In the genomic region with DNA sequence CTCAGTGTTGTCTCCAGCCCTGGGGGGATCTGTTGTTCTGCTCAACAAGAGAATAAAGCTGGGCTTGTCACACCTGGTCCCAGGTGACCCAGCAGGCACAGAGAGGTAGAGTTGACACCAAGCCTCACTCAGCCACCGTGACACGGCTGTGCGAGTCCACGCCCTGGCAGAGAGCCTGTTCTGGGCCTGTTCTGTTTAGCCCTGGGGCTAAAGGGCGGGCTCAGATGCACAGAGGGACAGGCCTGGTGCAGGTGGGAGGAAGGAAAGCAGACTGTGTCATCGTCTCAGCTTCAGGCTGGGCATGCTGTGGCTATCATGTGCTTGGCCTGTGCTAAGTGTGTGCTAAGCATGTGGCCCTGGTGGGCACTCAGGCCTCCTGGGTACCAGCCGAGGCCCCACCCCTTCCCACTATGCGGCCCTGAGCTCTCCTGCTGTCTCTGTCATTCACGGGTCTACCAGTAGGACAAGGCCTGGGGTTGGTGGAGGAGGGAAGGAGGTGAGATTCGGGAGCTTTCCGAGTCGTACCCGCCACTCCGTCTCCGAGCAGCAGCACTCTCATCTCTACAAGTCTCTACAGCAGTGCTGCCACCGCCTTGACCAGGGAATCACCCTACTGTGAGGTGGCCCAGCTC, we compare ENCODE assay signal across 1 cellular context.
TF ChIP-seq lines count a peak whose summit lies in the region.

No MANE protein-coding gene starts in this region.

TF ChIP-seq in HCT116, 20 proteins besides CTCF, POLR2A, EP300 and RAD21 (continued from another document):
- TF ChIP-seq, protein P1, sequence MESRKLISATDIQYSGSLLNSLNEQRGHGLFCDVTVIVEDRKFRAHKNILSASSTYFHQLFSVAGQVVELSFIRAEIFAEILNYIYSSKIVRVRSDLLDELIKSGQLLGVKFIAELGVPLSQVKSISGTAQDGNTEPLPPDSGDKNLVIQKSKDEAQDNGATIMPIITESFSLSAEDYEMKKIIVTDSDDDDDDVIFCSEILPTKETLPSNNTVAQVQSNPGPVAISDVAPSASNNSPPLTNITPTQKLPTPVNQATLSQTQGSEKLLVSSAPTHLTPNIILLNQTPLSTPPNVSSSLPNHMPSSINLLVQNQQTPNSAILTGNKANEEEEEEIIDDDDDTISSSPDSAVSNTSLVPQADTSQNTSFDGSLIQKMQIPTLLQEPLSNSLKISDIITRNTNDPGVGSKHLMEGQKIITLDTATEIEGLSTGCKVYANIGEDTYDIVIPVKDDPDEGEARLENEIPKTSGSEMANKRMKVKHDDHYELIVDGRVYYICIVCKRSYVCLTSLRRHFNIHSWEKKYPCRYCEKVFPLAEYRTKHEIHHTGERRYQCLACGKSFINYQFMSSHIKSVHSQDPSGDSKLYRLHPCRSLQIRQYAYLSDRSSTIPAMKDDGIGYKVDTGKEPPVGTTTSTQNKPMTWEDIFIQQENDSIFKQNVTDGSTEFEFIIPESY (IDR thresholded peaks at IDR 0.05; ENCODE audit: extremely low read depth, insufficient replicate concordance, low read length): no peak
- no peak for TF ChIP-seq ZNF274 (IDR thresholded peaks at IDR 0.05; ENCODE audit: low read depth, low read length)
